ENCODE assay signal across 1 cellular context in the genomic region with DNA sequence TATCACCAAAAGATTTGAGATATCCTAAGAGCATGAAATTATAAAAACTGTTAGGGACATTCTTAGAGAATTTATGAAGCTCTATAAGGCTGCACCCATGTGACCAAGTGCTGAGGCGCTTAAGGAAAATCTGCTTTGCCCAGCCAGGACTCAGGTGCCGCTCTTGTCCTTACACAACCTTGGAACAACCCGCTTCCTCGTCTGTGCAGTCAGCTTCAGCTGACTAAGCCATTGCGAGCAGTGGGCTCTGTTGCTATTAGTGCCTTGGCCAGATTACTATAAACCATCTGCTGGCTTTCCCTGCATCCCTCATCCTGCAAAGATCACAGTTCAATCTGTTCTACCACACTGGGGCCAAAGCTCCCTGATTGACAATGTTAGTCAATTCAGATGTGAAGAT.
TF ChIP-seq lines count a peak whose summit lies in the region.

No MANE protein-coding gene starts in this region.

TF ChIP-seq in GM23338, 12 proteins besides CTCF, POLR2A, EP300 and RAD21 (continued from another document):
- TF ChIP-seq, protein P1, sequence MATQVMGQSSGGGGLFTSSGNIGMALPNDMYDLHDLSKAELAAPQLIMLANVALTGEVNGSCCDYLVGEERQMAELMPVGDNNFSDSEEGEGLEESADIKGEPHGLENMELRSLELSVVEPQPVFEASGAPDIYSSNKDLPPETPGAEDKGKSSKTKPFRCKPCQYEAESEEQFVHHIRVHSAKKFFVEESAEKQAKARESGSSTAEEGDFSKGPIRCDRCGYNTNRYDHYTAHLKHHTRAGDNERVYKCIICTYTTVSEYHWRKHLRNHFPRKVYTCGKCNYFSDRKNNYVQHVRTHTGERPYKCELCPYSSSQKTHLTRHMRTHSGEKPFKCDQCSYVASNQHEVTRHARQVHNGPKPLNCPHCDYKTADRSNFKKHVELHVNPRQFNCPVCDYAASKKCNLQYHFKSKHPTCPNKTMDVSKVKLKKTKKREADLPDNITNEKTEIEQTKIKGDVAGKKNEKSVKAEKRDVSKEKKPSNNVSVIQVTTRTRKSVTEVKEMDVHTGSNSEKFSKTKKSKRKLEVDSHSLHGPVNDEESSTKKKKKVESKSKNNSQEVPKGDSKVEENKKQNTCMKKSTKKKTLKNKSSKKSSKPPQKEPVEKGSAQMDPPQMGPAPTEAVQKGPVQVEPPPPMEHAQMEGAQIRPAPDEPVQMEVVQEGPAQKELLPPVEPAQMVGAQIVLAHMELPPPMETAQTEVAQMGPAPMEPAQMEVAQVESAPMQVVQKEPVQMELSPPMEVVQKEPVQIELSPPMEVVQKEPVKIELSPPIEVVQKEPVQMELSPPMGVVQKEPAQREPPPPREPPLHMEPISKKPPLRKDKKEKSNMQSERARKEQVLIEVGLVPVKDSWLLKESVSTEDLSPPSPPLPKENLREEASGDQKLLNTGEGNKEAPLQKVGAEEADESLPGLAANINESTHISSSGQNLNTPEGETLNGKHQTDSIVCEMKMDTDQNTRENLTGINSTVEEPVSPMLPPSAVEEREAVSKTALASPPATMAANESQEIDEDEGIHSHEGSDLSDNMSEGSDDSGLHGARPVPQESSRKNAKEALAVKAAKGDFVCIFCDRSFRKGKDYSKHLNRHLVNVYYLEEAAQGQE (IDR thresholded peaks at IDR 0.05; ENCODE audit: unreplicated experiment): no peak
- TF ChIP-seq STAT1 (IDR thresholded peaks at IDR 0.05; ENCODE audit: unreplicated experiment) (no peak), ZNF114 (CRISPR knock-in tag; IDR thresholded peaks at IDR 0.05) (no peak)
